17 cellular contexts compared by ENCODE assay signal in genomic region chr10:71191019-71191418, GRCh38. TPM values are rescaled to one million over a fixed set of nuclear protein-coding genes. Genes with fewer than 3 reads are reported as not detected.
"Had no signal": no experiment of that assay in that cellular context is flagged by ENCODE, and none has a peak within 500 bp of the region (broad histone marks: within the 10 kb centered on the region; RNA-seq: fewer than 3 reads in every experiment).

No MANE protein-coding gene starts in this region.

- H3K4me3 Mint-ChIP-seq: IgD-negative memory B cell had no signal

- H3K9me3 Mint-ChIP-seq: IgD-negative memory B cell had no signal

- H3K4me3 ChIP-seq: K562 had no signal

- H3K4me2 ChIP-seq: KMS-11, SK-N-SH had no signal

- DNase-seq: Kasumi-1, MM.1S, NCI-H1092 treated with DMSO at 0.1 percent for 48 hours, NCI-H1436, NCI-H187, NCI-H2081, NCI-H2107, NCI-H524, NCI-H526 treated with DMSO at 0.1 percent for 48 hours, NCI-H748 treated with DMSO at 0.1 percent for 48 hours, RPMI8226, SHP77, SW 1271 had no signal

- H3K9me3 ChIP-seq: SK-N-SH had no signal

- H3K27ac ChIP-seq: KMS-11 had no signal

- H3K4me1 Mint-ChIP-seq: IgD-negative memory B cell had no signal

- H3K27ac Mint-ChIP-seq: IgD-negative memory B cell had no signal

- H3K9ac ChIP-seq: KMS-11, SK-N-SH had no signal

- H3K36me3 Mint-ChIP-seq: IgD-negative memory B cell had no signal

RNA-seq across cellular contexts. Expression of gene UNC5B, which starts 21.4 kb away (rescaled TPM):
- polyA plus RNA-seq: IgD-negative memory B cell had no signal
